ENCODE assay signal across 8 cellular contexts in the genomic region with DNA sequence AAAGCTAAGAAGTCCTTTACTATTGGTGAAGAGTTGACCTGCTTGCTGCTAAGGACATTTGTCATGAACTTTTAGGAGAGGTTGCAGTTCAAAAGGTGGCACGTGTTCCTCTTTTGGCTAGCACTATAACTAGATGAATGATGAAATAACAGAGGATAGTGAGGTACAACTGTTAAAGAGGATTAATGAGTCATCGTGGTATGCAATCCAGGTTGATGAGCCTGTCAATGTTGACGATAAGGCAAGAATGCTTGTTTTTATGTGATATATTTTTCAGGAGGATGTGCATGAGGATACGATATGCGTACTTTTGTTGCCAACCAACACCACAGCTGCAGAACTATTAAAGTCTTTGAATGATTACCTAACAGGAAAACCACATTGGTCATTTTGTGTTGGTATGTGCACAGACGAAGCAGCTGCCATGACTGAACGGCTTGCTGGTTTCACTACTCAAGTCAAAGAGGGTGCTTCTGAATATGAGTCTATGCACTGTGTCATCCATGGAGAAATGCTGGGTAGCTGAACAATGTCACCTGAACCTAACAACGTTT. TPM values are rescaled to one million over a fixed set of nuclear protein-coding genes. Genes with fewer than 3 reads are reported as not detected.
DNase-seq lines count a peak whose midpoint lies in the region; ATAC-seq and TF ChIP-seq lines count a peak whose summit lies in the region.

No MANE protein-coding gene starts in this region.

- H3K4me3 Mint-ChIP-seq in activated naive CD8-positive, alpha-beta T cell: peak overlapping the region; percentile 72

- H4K12ac ChIP-seq in trophoblast cell (ENCODE audit: low read depth, low read length): no peak overlapping the region

- no peak overlapping the region for H3K23ac ChIP-seq in trophoblast cell (ENCODE audit: low read length)

- peaks cover 24% of the 10 kb centered on the region for H3K4me1 Mint-ChIP-seq in activated naive CD8-positive, alpha-beta T cell (ENCODE audit: low read depth)

- no peak overlapping the region for H3K18ac ChIP-seq in trophoblast cell (ENCODE audit: low read length)

- H3K36me3 ChIP-seq in A673 (ENCODE audit: insufficient read depth, low read length, poor library complexity, severe bottlenecking) (no peaks in the 10 kb centered on the region), OCI-LY1 (ENCODE audit: insufficient read depth, low read length) (peaks cover 39% of the 10 kb centered on the region), trophoblast cell (ENCODE audit: control insufficient read depth in 1 of 2, insufficient read depth in 2 of 2, low read length in 2 of 2) (no peaks in the 10 kb centered on the region), ovary (no peaks in the 10 kb centered on the region)

- H3K79me2 ChIP-seq in OCI-LY1 (ENCODE audit: insufficient read depth, low read length): peaks cover 36% of the 10 kb centered on the region
- H3K79me2 ChIP-seq in trophoblast cell (ENCODE audit: control insufficient read depth, insufficient read depth, low read length, poor library complexity): no peaks in the 10 kb centered on the region

- BruUV-seq in A673 (replicated peaks; lab: Mats Ljungman, UMichigan): no TSS peak

- H3K4me1 ChIP-seq in A673 (ENCODE audit: insufficient read depth, low read length, poor library complexity, severe bottlenecking) (peaks cover 21% of the 10 kb centered on the region), OCI-LY1 (ENCODE audit: insufficient read depth, low read length, severe bottlenecking) (peaks cover 72% of the 10 kb centered on the region), trophoblast cell (ENCODE audit: control insufficient read depth in 1 of 2, insufficient read depth in 2 of 2, low read length in 2 of 2) (no peaks in the 10 kb centered on the region), ovary (ENCODE audit: insufficient read depth) (no peaks in the 10 kb centered on the region)

- TF ChIP-seq CTCF in A673 (conservative IDR thresholded peaks at IDR 0.05; ENCODE audit: low read depth, low read length) (no peak), OCI-LY1 (IDR thresholded peaks at IDR 0.05; ENCODE audit: low read length) (no peak), ovary (IDR thresholded peaks at IDR 0.05) (no peak)

- no peaks in the 10 kb centered on the region for H3K79me1 ChIP-seq in trophoblast cell (ENCODE audit: low read length)

- peaks cover 4% of the 10 kb centered on the region for H3F3A ChIP-seq in OCI-LY1 (ENCODE audit: insufficient read depth, low read length)

- no peak overlapping the region for H4K91ac ChIP-seq in trophoblast cell (ENCODE audit: low read depth, low read length)

- H3K4me3 ChIP-seq in A673 (ENCODE audit: low read depth, low read length, poor library complexity, severe bottlenecking) (no peak overlapping the region), OCI-LY1 (ENCODE audit: low read depth, low read length, poor library complexity, severe bottlenecking) (peak overlapping the region; percentile 44), trophoblast cell (ENCODE audit: low read depth, low read length) (no peak overlapping the region), ovary (no peak overlapping the region)

- H3K27ac Mint-ChIP-seq in activated naive CD8-positive, alpha-beta T cell: peak overlapping the region; percentile 83

- H2BK120ac ChIP-seq in trophoblast cell (ENCODE audit: insufficient read depth, low read length, poor library complexity): no peak overlapping the region

- WGBS in trophoblast cell (ENCODE audit: extremely low coverage, insufficient coverage, insufficient read length): no CpG with 5 or more reads among the region's 8 CpGs
- 82 to 86% (median 83%) methylated on average over 8 of the region's 8 CpGs for WGBS in ovary, 3 donors

- H3K27me3 ChIP-seq in A673 (replicated peaks; ENCODE audit: insufficient read depth, low read depth, low read length, poor library complexity): no peaks in the 10 kb centered on the region
- no peaks in the 10 kb centered on the region for H3K27me3 ChIP-seq in OCI-LY1 (ENCODE audit: insufficient read depth, low read length)
- no peaks in the 10 kb centered on the region for H3K27me3 ChIP-seq in trophoblast cell (ENCODE audit: insufficient read depth, low read length)
- no peaks in the 10 kb centered on the region for H3K27me3 ChIP-seq in ovary

- H3K9me3 ChIP-seq in A673 (ENCODE audit: low read depth, low read length, poor library complexity, severe bottlenecking) (no peaks in the 10 kb centered on the region), OCI-LY1 (ENCODE audit: low read length) (0 out of 2 replicates have a peak, but pooled peaks cover under 1% of the 10 kb centered on the region), trophoblast cell (ENCODE audit: insufficient read depth, low read depth, low read length) (no peaks in the 10 kb centered on the region), ovary (no peaks in the 10 kb centered on the region)

- H3K4me2 ChIP-seq in OCI-LY1 (ENCODE audit: low read length) (peak overlapping the region; percentile 76), trophoblast cell (ENCODE audit: low read length) (no peak overlapping the region)

- H3K27ac ChIP-seq in A673 (ENCODE audit: low read depth, low read length, poor library complexity, severe bottlenecking) (no peak overlapping the region), OCI-LY1 (ENCODE audit: low read depth, low read length, poor library complexity, severe bottlenecking) (peak overlapping the region; percentile 98), trophoblast cell (ENCODE audit: low read depth, low read length) (no peak overlapping the region), ovary (no peak overlapping the region)

- H2AFZ ChIP-seq in OCI-LY1 (ENCODE audit: low read length): no peak overlapping the region
- H2AFZ ChIP-seq in trophoblast cell (ENCODE audit: insufficient read depth, low read length, poor library complexity): no peak overlapping the region

- intact Hi-C loops in A673 (cut with micrococcal nuclease; ENCODE audit: unreplicated experiment) (no loop called here), ovary (cut with DNase I) (no loop called here)

- no peak for TF ChIP-seq EP300 in ovary (IDR thresholded peaks at IDR 0.05)

- TF ChIP-seq POLR2A in ovary (IDR thresholded peaks at IDR 0.05): no peak

- no peaks in the 10 kb centered on the region for H3K9me3 Mint-ChIP-seq in activated naive CD8-positive, alpha-beta T cell (ENCODE audit: low read depth)

- ATAC-seq in GM18511 (IDR thresholded peaks at IDR 0.05; ENCODE audit: unreplicated experiment): peak; percentile 97
- ATAC-seq in HG02943 (IDR thresholded peaks at IDR 0.05; ENCODE audit: low read depth, unreplicated experiment): peak; percentile 95

- no peak overlapping the region for H3K4ac ChIP-seq in trophoblast cell (ENCODE audit: low read depth, low read length)

- H2AK5ac ChIP-seq in trophoblast cell (ENCODE audit: low read length): no peak overlapping the region

- H4K8ac ChIP-seq in trophoblast cell (ENCODE audit: low read depth, low read length): no peak overlapping the region

- peak overlapping the region; percentile 46 for H3K9ac ChIP-seq in OCI-LY1 (ENCODE audit: low read length)
- H3K9ac ChIP-seq in trophoblast cell (ENCODE audit: low read length): no peak overlapping the region

- DNase-seq in A673 (ENCODE audit: low spot score) (peak; percentile 15), trophoblast cell (peak; percentile 30 to 73), ovary (no peak), NCI-H2227 (lab: John Stamatoyannopoulos, UW; ENCODE audit: unreplicated experiment) (no peak)

- H3K9me2 ChIP-seq in OCI-LY1 (ENCODE audit: low read depth, low read length): no peaks in the 10 kb centered on the region

- H3K27me3 Mint-ChIP-seq in activated naive CD8-positive, alpha-beta T cell: no peaks in the 10 kb centered on the region

- CTCF ChIA-PET in A673 (lab: Charles Lee): no interaction called here

- no peak overlapping the region for H3K14ac ChIP-seq in trophoblast cell (ENCODE audit: low read length)

- H2BK5ac ChIP-seq in trophoblast cell (ENCODE audit: low read depth, low read length, poor library complexity): no peak overlapping the region

- peaks cover 27% of the 10 kb centered on the region for H3K36me3 Mint-ChIP-seq in activated naive CD8-positive, alpha-beta T cell

- no peaks in the 10 kb centered on the region for H4K20me1 ChIP-seq in OCI-LY1 (ENCODE audit: insufficient read depth, low read length)

- H2BK12ac ChIP-seq in trophoblast cell (ENCODE audit: low read length): no peak overlapping the region

- POLR2A ChIA-PET in A673 (lab: Charles Lee; ENCODE audit: low non-redundant PET): no interaction called here

RNA-seq across cellular contexts. Expression of a gene that starts 10.6 kb away (rescaled TPM):
- 27.3 and 35.7 TPM in 2 replicates for total RNA-seq in A673 (2021)
- polyA plus RNA-seq in trophoblast cell (2013): 4.5 and 4.6 TPM in 2 replicates
- 10 to 100 TPM in 2 of 7 donors, 1 to 10 TPM in 5; 5.2 to 14.3 (median 7.8) TPM for total RNA-seq in ovary
- 1 to 10 TPM; 1.5 to 2.4 TPM for polyA plus RNA-seq in ovary

RNA-seq across cellular contexts. Expression of a gene that starts 24.5 kb away (rescaled TPM):
- total RNA-seq in A673 (2021) (not detected in 2 replicates), ovary (under 1 TPM in 2 of 7 donors, not detected in 5; 0.23 to 0.41 TPM)
- 0.04 TPM in 1 of 2 replicates, not detected in the other for polyA plus RNA-seq in trophoblast cell (2013)
- polyA plus RNA-seq in ovary: under 1 TPM in 1 of 2 donors, not detected in 1; 0.15 TPM

Comparison
In these comparisons a context has a peak if more than half of its experiments do, and no peak if none do; other contexts are left out.
1. DNase-seq: peak in A673 (single experiment) and trophoblast cell (2 of 2); none in ovary (0 of 5) and NCI-H2227 (single experiment).